In genomic region chr11:69638941-69639681, GRCh38 we compare ENCODE assay signal across 1 cellular context.
TF ChIP-seq lines count a peak whose summit lies in the region.

No MANE protein-coding gene starts in this region.

TF ChIP-seq in GM23338, 12 proteins besides CTCF, POLR2A, EP300 and RAD21:
- TF ChIP-seq REST (IDR thresholded peaks at IDR 0.05; ENCODE audit: unreplicated experiment) (no peak), NANOG (IDR thresholded peaks at IDR 0.05; ENCODE audit: borderline replicate concordance) (no peak), POLR2AphosphoS5 (IDR thresholded peaks at IDR 0.05; ENCODE audit: low read depth) (peak; percentile 63), STAT1 (IDR thresholded peaks at IDR 0.05; ENCODE audit: unreplicated experiment) (no peak), ZNF462 (CRISPR knock-in tag; IDR thresholded peaks at IDR 0.05) (no peak), JUNB (IDR thresholded peaks at IDR 0.05; ENCODE audit: unreplicated experiment) (peak; percentile 86), CREB1 (CRISPR knock-in tag; IDR thresholded peaks at IDR 0.05; ENCODE audit: low read depth) (no peak), ZNF114 (CRISPR knock-in tag; IDR thresholded peaks at IDR 0.05) (no peak), EZH2phosphoT487 (IDR thresholded peaks at IDR 0.05; ENCODE audit: unreplicated experiment) (no peak), EZH2 (IDR thresholded peaks at IDR 0.05; ENCODE audit: low read depth, unreplicated experiment) (no peak), ZNF331 (CRISPR knock-in tag; IDR thresholded peaks at IDR 0.05; ENCODE audit: low read depth) (no peak)
- TF ChIP-seq, protein P1, sequence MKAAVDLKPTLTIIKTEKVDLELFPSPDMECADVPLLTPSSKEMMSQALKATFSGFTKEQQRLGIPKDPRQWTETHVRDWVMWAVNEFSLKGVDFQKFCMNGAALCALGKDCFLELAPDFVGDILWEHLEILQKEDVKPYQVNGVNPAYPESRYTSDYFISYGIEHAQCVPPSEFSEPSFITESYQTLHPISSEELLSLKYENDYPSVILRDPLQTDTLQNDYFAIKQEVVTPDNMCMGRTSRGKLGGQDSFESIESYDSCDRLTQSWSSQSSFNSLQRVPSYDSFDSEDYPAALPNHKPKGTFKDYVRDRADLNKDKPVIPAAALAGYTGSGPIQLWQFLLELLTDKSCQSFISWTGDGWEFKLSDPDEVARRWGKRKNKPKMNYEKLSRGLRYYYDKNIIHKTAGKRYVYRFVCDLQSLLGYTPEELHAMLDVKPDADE (IDR thresholded peaks at IDR 0.05) = no peak
TF ChIP-seq in GM23338: peak in this region for 2.
